Comparison of ENCODE assay signal across 8 cellular contexts in the genomic region with DNA sequence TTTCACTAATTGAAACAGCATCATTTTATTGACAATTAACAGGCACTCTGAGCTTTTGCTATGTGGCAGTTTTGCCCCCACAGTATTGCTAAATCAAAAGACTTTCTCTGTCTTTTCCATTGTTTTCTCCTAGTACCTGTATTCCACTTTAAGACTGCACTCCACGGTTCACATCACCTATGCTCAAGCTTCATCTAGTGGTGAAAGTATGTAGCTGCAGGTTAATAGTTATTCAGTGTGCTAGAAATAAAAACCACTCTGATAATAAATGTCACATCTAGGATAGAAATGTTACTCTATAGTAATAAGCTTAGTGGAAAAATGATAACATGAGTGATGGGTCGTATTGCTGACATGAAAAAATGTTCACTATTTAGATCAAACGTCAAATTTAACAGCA. TPM values are rescaled to one million over a fixed set of nuclear protein-coding genes. Genes with fewer than 3 reads are reported as not detected.
A peak's percentile ranks its signal among the peaks of the same experiment; 100 is the strongest.
DNase-seq lines count a peak whose midpoint lies in the region; ATAC-seq and TF ChIP-seq lines count a peak whose summit lies in the region.

No MANE protein-coding gene starts in this region.

- H3K4me1 ChIP-seq in sigmoid colon = peaks cover 0 to 17% (median 4%) of the 10 kb centered on the region in 4 donors

- peak; percentile 62 for ATAC-seq in HG02884 (IDR thresholded peaks at IDR 0.05; ENCODE audit: unreplicated experiment)

- peaks cover 0 to 15% (median 1%) of the 10 kb centered on the region in 4 donors for H3K36me3 ChIP-seq in sigmoid colon

- peak; percentile 13 for DNase-seq in NCI-H2029 treated with DMSO at 0.1 percent for 48 hours (lab: John Stamatoyannopoulos, UW)
- no peak for DNase-seq in NCI-H2029 (lab: John Stamatoyannopoulos, UW)
- DNase-seq in NCI-H82 (lab: John Stamatoyannopoulos, UW) = peak; percentile 36
- DNase-seq in fibroblast of villous mesenchyme (ENCODE audit: low read depth) = peak; percentile 8
- no peak for DNase-seq in sigmoid colon
- DNase-seq in inferior parietal cortex (ENCODE audit: extremely low spot score) = no peak
- no peak for DNase-seq in OCI-M2 (lab: John Stamatoyannopoulos, UW; ENCODE audit: unreplicated experiment)

- TF ChIP-seq POLR2A in sigmoid colon (IDR thresholded peaks at IDR 0.05) = no peak

- no peak overlapping the region for H3K27ac ChIP-seq in sigmoid colon

- WGBS in sigmoid colon, 2 donors = 50 to 71% methylated on average over 3 of the region's 3 CpGs

- intact Hi-C loops in sigmoid colon (cut with DNase I) = no loop called here

- H3K27me3 ChIP-seq in sigmoid colon = no peaks in the 10 kb centered on the region

- H3K9me3 ChIP-seq in sigmoid colon = no peaks in the 10 kb centered on the region

- no peak for TF ChIP-seq EP300 in sigmoid colon (IDR thresholded peaks at IDR 0.05)

- peak; percentile 55 for TF ChIP-seq CTCF in fibroblast of villous mesenchyme (IDR thresholded peaks at IDR 0.05; ENCODE audit: insufficient read depth, low read depth, low read length)
- peak in 1 of 4 experiments; percentile 44 for TF ChIP-seq CTCF in sigmoid colon (IDR thresholded peaks at IDR 0.05)

- H3K4me3 ChIP-seq in fibroblast of villous mesenchyme (ENCODE audit: low read depth, low read length) (no peak overlapping the region), sigmoid colon (no peak overlapping the region)

RNA-seq across cellular contexts. Expression of a gene that starts 24.6 kb away (rescaled TPM):
- total RNA-seq in fibroblast of villous mesenchyme = 20.0 and 42.7 TPM in 2 replicates
- total RNA-seq in sigmoid colon = 10 to 100 TPM in 3 of 4 donors, 1 to 10 TPM in 1; 8.3 to 18.2 (median 13.8) TPM
- 10 to 100 TPM in 1 of 3 donors, 1 to 10 TPM in 2; 5.4 to 10.3 (median 6.2) TPM for polyA plus RNA-seq in sigmoid colon

RNA-seq across cellular contexts. Expression of a gene that starts 25.7 kb away (rescaled TPM):
- 135 and 181 TPM in 2 replicates for total RNA-seq in fibroblast of villous mesenchyme
- total RNA-seq in sigmoid colon = 100 to 1,000 TPM in 1 of 4 donors, 10 to 100 TPM in 3; 69.2 to 200 (median 80.7) TPM
- 10 to 100 TPM; 24.0 to 36.1 (median 29.6) TPM for polyA plus RNA-seq in sigmoid colon

Comparison
In these comparisons a context has a peak if more than half of its experiments do, and no peak if none do; other contexts are left out.
1. DNase-seq: peak in NCI-H2029 treated with DMSO at 0.1 percent for 48 hours (single experiment), NCI-H82 (single experiment) and fibroblast of villous mesenchyme (single experiment); none in NCI-H2029 (single experiment), sigmoid colon (single experiment), inferior parietal cortex (single experiment) and OCI-M2 (single experiment).